In genomic region chr6:47626782-47627181, GRCh38 we compare ENCODE assay signal across 23 cellular contexts.
"Had no signal": no experiment of that assay in that cellular context is flagged by ENCODE, and none has a peak within 500 bp of the region (broad histone marks: within the 10 kb centered on the region; RNA-seq: fewer than 3 reads in every experiment).

No MANE protein-coding gene starts in this region.

- FAIRE-seq: HTR-8/SVneo, RCC 7860 had no signal

- H3K9ac ChIP-seq: KMS-11 had no signal

- H3K27ac ChIP-seq: HL-60, KMS-11, SJSA1, SK-N-MC had no signal

- H3K36me3 ChIP-seq: SJSA1 had no signal

- H3K4me3 ChIP-seq: SJSA1, SK-N-MC had no signal

- H3K9me3 ChIP-seq: SJSA1 had no signal

- H3K4me1 ChIP-seq: SJSA1 had no signal

- H3K27me3 ChIP-seq: SJSA1 had no signal

- H3K4me2 ChIP-seq: KMS-11 had no signal

- DNase-seq: Kasumi-1, MV-4-11, NCI-H1048, NCI-H1105, NCI-H1417, NCI-H146, NCI-H1694 treated with DMSO at 0.1 percent for 48 hours, NCI-H1930, NCI-H2081, NCI-H2107, NCI-H2227 treated with DMSO at 0.1 percent for 48 hours, NCI-H524, NCI-H526 treated with DMSO at 0.1 percent for 48 hours, NCI-H748 treated with DMSO at 0.1 percent for 48 hours, Right ventricle myocardium superior, RPMI8226, SIG-M5 had no signal
